In the genomic region with DNA sequence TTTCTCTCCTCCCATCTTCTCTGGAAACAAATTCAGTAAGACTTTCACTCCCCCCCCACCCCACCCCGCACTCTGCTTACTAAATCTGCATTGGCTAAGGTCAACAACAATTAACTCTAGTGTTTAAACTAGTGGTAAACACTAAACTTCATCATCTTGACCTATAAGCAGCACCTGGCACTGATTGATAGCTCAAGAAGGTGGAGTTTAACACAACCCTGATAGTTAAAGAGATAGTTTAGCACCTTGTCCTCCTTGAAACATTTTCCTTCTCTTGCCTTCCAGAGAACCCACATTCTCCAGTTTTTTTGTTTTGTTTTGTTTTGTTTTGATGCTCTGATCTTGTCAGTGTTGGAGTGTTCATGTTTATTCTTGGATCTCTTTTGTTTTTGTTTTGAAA, we compare ENCODE assay signal across 28 cellular contexts.
"Had no signal": no experiment of that assay in that cellular context is flagged by ENCODE, and none has a peak within 500 bp of the region (broad histone marks: within the 10 kb centered on the region; RNA-seq: fewer than 3 reads in every experiment).

No MANE protein-coding gene starts in this region.

- H3K9me3 Mint-ChIP-seq: activated CD4-positive, alpha-beta memory T cell treated with anti-CD3 and anti-CD28 coated beads, Interleukin-2, amount 10 ng/mL, durations not matched to agents 7 days and 5 days; activated naive CD8-positive, alpha-beta T cell treated with anti-CD3 and anti-CD28 coated beads for 36 hours; activated T-cell treated with anti-CD3 and anti-CD28 coated beads, Interleukin-2, amount 50 U/mL, for 72 hours; activated T-helper 17 cell treated with anti-CD3 and anti-CD28 coated beads, Interleukin-2, amount 50 U/mL, for 72 hours had no signal

- H3K4me3 ChIP-seq: K562, SJCRH30, SK-N-MC had no signal

- H3K36me3 Mint-ChIP-seq: activated naive CD8-positive, alpha-beta T cell treated with anti-CD3 and anti-CD28 coated beads for 36 hours had no signal

- H3K4me3 Mint-ChIP-seq: activated CD4-positive, alpha-beta memory T cell treated with anti-CD3 and anti-CD28 coated beads, Interleukin-2, amount 10 ng/mL, durations not matched to agents 7 days and 5 days; activated naive CD8-positive, alpha-beta T cell treated with anti-CD3 and anti-CD28 coated beads for 36 hours; activated T-cell treated with anti-CD3 and anti-CD28 coated beads, Interleukin-2, amount 50 U/mL, for 72 hours; activated T-helper 17 cell treated with anti-CD3 and anti-CD28 coated beads, Interleukin-2, amount 50 U/mL, for 72 hours had no signal

- H3K27me3 Mint-ChIP-seq: activated CD4-positive, alpha-beta memory T cell treated with anti-CD3 and anti-CD28 coated beads, Interleukin-2, amount 10 ng/mL, durations not matched to agents 7 days and 5 days; activated naive CD8-positive, alpha-beta T cell treated with anti-CD3 and anti-CD28 coated beads for 36 hours; activated T-helper 17 cell treated with anti-CD3 and anti-CD28 coated beads, Interleukin-2, amount 50 U/mL, for 72 hours had no signal

- DNase-seq: activated CD4-positive, alpha-beta memory T cell treated with anti-CD3 and anti-CD28 coated beads, Interleukin-2, amount 10 ng/mL, durations not matched to agents 7 days and 5 days; activated CD4-positive, alpha-beta T cell treated with anti-CD3 and anti-CD28 coated beads for 1 hour; activated CD4-positive, alpha-beta T cell treated with anti-CD3 and anti-CD28 coated beads for 48 hours; activated CD4-positive, CD25-positive, alpha-beta regulatory T cell; activated effector memory CD4-positive, alpha-beta T cell treated with anti-CD3 and anti-CD28 coated beads, Interleukin-2, amount 50 U/mL, for 16 hours; activated naive CD4-positive, alpha-beta T cell; activated naive CD4-positive, alpha-beta T cell treated with anti-CD3 and anti-CD28 coated beads, Interleukin-2, amount 50 U/mL, for 16 hours; activated naive CD8-positive, alpha-beta T cell treated with anti-CD3 and anti-CD28 coated beads for 36 hours; activated T-cell treated with anti-CD3 and anti-CD28 coated beads, Interleukin-2, amount 50 U/mL, for 1 hour; activated T-cell treated with anti-CD3 and anti-CD28 coated beads, Interleukin-2, amount 50 U/mL, for 72 hours; amniotic stem cell; aorta; brain microvascular endothelial cell; central memory CD4-positive, alpha-beta T cell; NCI-H1105; NCI-H1417 treated with DMSO at 0.1 percent for 48 hours; NCI-H187 treated with DMSO at 0.1 percent for 48 hours; NCI-H2081 treated with DMSO at 0.1 percent for 48 hours; NCI-H345; NCI-H526 treated with DMSO at 0.1 percent for 48 hours; SHP77; SJCRH30; T1000; WERI-Rb-1 had no signal

- H3K27me3 ChIP-seq: brain microvascular endothelial cell, SJCRH30 had no signal

- H3K9me3 ChIP-seq: SJCRH30 had no signal

- H3K27ac ChIP-seq: brain microvascular endothelial cell, SJCRH30, SK-N-MC, WERI-Rb-1 had no signal

- H3K27ac Mint-ChIP-seq: activated CD4-positive, alpha-beta memory T cell treated with anti-CD3 and anti-CD28 coated beads, Interleukin-2, amount 10 ng/mL, durations not matched to agents 7 days and 5 days; activated naive CD8-positive, alpha-beta T cell treated with anti-CD3 and anti-CD28 coated beads for 36 hours; activated T-helper 17 cell treated with anti-CD3 and anti-CD28 coated beads, Interleukin-2, amount 50 U/mL, for 72 hours had no signal

- H3K4me1 Mint-ChIP-seq: activated naive CD8-positive, alpha-beta T cell treated with anti-CD3 and anti-CD28 coated beads for 36 hours; activated T-helper 17 cell treated with anti-CD3 and anti-CD28 coated beads, Interleukin-2, amount 50 U/mL, for 72 hours had no signal

- ATAC-seq: activated T-cell treated with anti-CD3 and anti-CD28 coated beads, Interleukin-2, amount 50 U/mL, for 72 hours; activated T-helper 17 cell treated with anti-CD3 and anti-CD28 coated beads, Interleukin-2, amount 50 U/mL, for 72 hours; K562; Panc1 had no signal

- H3K36me3 ChIP-seq: brain microvascular endothelial cell, SJCRH30, WERI-Rb-1 had no signal
